Comparison of ENCODE assay signal across 14 cellular contexts in the genomic region with DNA sequence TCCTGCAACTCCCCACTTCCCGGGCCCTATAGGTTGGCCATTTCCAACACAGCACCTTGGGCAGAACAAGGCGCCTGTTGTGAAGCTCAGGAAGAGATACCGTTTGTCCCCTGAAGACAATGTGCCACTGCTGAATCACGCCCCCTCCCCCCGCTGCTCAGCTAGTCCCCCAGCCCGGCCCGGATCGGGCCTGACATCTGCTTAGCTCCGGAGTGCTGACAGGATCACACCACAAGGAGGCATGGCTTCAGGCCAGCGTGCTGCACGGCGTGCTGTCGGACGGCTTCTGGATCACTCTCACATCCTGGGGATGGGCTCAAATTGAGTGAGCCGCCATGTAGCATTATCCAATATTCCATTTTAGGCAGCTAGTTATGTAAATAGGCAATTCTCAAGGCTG.
DNase-seq lines count a peak whose midpoint lies in the region; TF ChIP-seq lines count a peak whose summit lies in the region.
"Had no signal": no experiment of that assay in that cellular context is flagged by ENCODE, and none has a peak within 500 bp of the region (broad histone marks: within the 10 kb centered on the region; RNA-seq: fewer than 3 reads in every experiment).

No MANE protein-coding gene starts in this region.

- H3K27ac Mint-ChIP-seq in progenitor cell of endocrine pancreas, result no peak overlapping the region
- H3K27ac Mint-ChIP-seq: activated T-helper 1 cell treated with anti-CD3 and anti-CD28 coated beads, Interleukin-12 subunit alpha, Interleukin-12 subunit beta, Interleukin-2, Interleukin-4 antibody, amounts not matched to agents 30 ng/mL and 10 ng/mL and 1 ng/mL, durations not matched to agents 14 hours and 24 hours and 36 hours; stimulated activated naive CD8-positive, alpha-beta T cell treated with anti-CD3 and anti-CD28 coated beads, Interleukin-15, Interleukin-2, amounts not matched to agents 100 ng/mL and 50 ng/mL, for 24 hours; T-helper 17 cell had no signal

- H3K4me1 Mint-ChIP-seq in progenitor cell of endocrine pancreas (ENCODE audit: low read depth), result peaks cover 33% of the 10 kb centered on the region

- H3K9me3 Mint-ChIP-seq in progenitor cell of endocrine pancreas (ENCODE audit: low read depth), result no peaks in the 10 kb centered on the region
- H3K9me3 Mint-ChIP-seq: activated T-helper 1 cell treated with anti-CD3 and anti-CD28 coated beads, Interleukin-12 subunit alpha, Interleukin-12 subunit beta, Interleukin-2, Interleukin-4 antibody, amounts not matched to agents 30 ng/mL and 10 ng/mL and 1 ng/mL, durations not matched to agents 14 hours and 24 hours and 36 hours; stimulated activated naive CD8-positive, alpha-beta T cell treated with anti-CD3 and anti-CD28 coated beads, Interleukin-15, Interleukin-2, amounts not matched to agents 100 ng/mL and 50 ng/mL, for 24 hours had no signal

- no peak overlapping the region for H3K4me3 Mint-ChIP-seq in progenitor cell of endocrine pancreas (ENCODE audit: low read depth)
- H3K4me3 Mint-ChIP-seq: activated T-helper 1 cell treated with anti-CD3 and anti-CD28 coated beads, Interleukin-12 subunit alpha, Interleukin-12 subunit beta, Interleukin-2, Interleukin-4 antibody, amounts not matched to agents 30 ng/mL and 10 ng/mL and 1 ng/mL, durations not matched to agents 14 hours and 24 hours and 36 hours; stimulated activated naive CD8-positive, alpha-beta T cell treated with anti-CD3 and anti-CD28 coated beads, Interleukin-15, Interleukin-2, amounts not matched to agents 100 ng/mL and 50 ng/mL, for 24 hours; T-helper 17 cell had no signal

- H3K4me3 ChIP-seq in H7 (ENCODE audit: insufficient read depth, low read depth, low read length) (no peak overlapping the region), cardiac muscle cell (no peak overlapping the region), ovary (no peak overlapping the region)
- H3K4me3 ChIP-seq: adrenal gland had no signal

- peak; percentile 25 for TF ChIP-seq CTCF in cardiac muscle cell (IDR thresholded peaks at IDR 0.05; ENCODE audit: low read depth, low read length)
- peak; percentile 36 for TF ChIP-seq CTCF in progenitor cell of endocrine pancreas (IDR thresholded peaks at IDR 0.05; ENCODE audit: unreplicated experiment)
- TF ChIP-seq CTCF in ovary (IDR thresholded peaks at IDR 0.05), result no peak

- intact Hi-C loops in ovary (cut with DNase I), result no loop called here

- TF ChIP-seq EP300 in ovary (IDR thresholded peaks at IDR 0.05), result no peak

- peaks cover 4% of the 10 kb centered on the region for H3K27me3 Mint-ChIP-seq in progenitor cell of endocrine pancreas
- H3K27me3 Mint-ChIP-seq: stimulated activated naive CD8-positive, alpha-beta T cell treated with anti-CD3 and anti-CD28 coated beads, Interleukin-15, Interleukin-2, amounts not matched to agents 100 ng/mL and 50 ng/mL, for 24 hours; T-helper 17 cell had no signal

- peaks cover 2% of the 10 kb centered on the region for H3K36me3 ChIP-seq in H7 (replicated peaks; ENCODE audit: control insufficient read depth, insufficient read depth, low read length)
- no peaks in the 10 kb centered on the region for H3K36me3 ChIP-seq in cardiac muscle cell
- H3K36me3 ChIP-seq in ovary, result no peaks in the 10 kb centered on the region

- H3K9me3 ChIP-seq in cardiac muscle cell (ENCODE audit: low read depth) (no peaks in the 10 kb centered on the region), ovary (no peaks in the 10 kb centered on the region)
- H3K9me3 ChIP-seq: adrenal gland had no signal

- peaks cover 1% of the 10 kb centered on the region for H3K36me3 Mint-ChIP-seq in progenitor cell of endocrine pancreas (ENCODE audit: insufficient read depth)

- no peak for TF ChIP-seq POLR2A in ovary (IDR thresholded peaks at IDR 0.05)

- H3K27ac ChIP-seq in cardiac muscle cell (no peak overlapping the region), ovary (no peak overlapping the region)
- H3K27ac ChIP-seq: adrenal gland had no signal

- H3K27me3 ChIP-seq in H7 (ENCODE audit: control insufficient read depth, insufficient read depth, low read length) (no peaks in the 10 kb centered on the region), cardiac muscle cell (no peaks in the 10 kb centered on the region), ovary (no peaks in the 10 kb centered on the region)
- H3K27me3 ChIP-seq: adrenal gland had no signal

- H3K4me1 ChIP-seq in cardiac muscle cell (ENCODE audit: low read depth) (peaks cover 40% of the 10 kb centered on the region), ovary (ENCODE audit: insufficient read depth) (peaks cover 4% of the 10 kb centered on the region)

- DNase-seq in H7 (peak; percentile 85), NCI-H82 (lab: John Stamatoyannopoulos, UW) (peak; percentile 96), cardiac muscle cell (ENCODE audit: low read depth in 1 of 2, low spot score in 1 of 2) (peak; percentile 53 to 73), progenitor cell of endocrine pancreas (ENCODE audit: low spot score, unreplicated experiment) (no peak), NCI-H774 (lab: John Stamatoyannopoulos, UW) (no peak), T-helper 9 cell (no peak), globus pallidus (ENCODE audit: low spot score) (no peak), ovary (no peak)
- DNase-seq: activated CD4-positive, alpha-beta T cell treated with anti-CD3 and anti-CD28 coated beads, Interleukin-2, amount 50 U/mL, for 1 hour; GF-D8; T-helper 17 cell had no signal

- WGBS in ovary, 3 donors, result 73 to 81% (median 79%) methylated on average over 15 of the region's 15 CpGs

Comparison
In these comparisons a context has a peak if more than half of its experiments do, and no peak if none do; other contexts are left out.
1. DNase-seq: peak in H7 (single experiment), NCI-H82 (single experiment) and cardiac muscle cell (2 of 2); none in progenitor cell of endocrine pancreas (single experiment), NCI-H774 (single experiment), T-helper 9 cell (single experiment), globus pallidus (single experiment) and ovary (0 of 5).
2. CTCF ChIP-seq: peak in cardiac muscle cell (single experiment) and progenitor cell of endocrine pancreas (single experiment); none in ovary (0 of 3).